Comparison of ENCODE assay signal across 17 cellular contexts in the genomic region with DNA sequence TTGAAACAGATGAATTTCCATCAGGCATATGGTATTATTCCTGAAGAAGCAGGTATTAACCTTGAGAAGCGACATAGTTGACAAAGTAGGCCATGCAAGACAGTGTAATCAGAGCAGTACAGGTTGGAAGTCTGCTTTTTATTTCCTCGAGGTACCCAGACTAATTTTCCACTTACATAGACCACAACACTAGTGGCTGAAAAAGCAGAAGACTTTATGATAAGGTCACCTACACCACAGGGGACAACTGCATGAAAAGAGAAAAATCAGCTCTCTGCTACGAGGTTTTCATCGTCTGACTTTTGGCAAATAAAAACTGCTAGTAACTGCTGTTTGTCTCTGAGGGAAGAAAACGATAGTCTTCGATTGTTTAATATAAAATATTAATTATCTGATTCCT.
DNase-seq lines count a peak whose midpoint lies in the region; ATAC-seq and TF ChIP-seq lines count a peak whose summit lies in the region.
"Had no signal": no experiment of that assay in that cellular context is flagged by ENCODE, and none has a peak within 500 bp of the region (broad histone marks: within the 10 kb centered on the region; RNA-seq: fewer than 3 reads in every experiment).

No MANE protein-coding gene starts in this region.

- no peak overlapping the region for H3K4me3 Mint-ChIP-seq in activated T-cell treated with anti-CD3 and anti-CD28 coated beads, Interleukin-2, amount 50 U/mL, for 4 hours
- H3K4me3 Mint-ChIP-seq: activated CD4-positive, alpha-beta T cell treated with anti-CD3 and anti-CD28 coated beads, Interleukin-2, amount 10 ng/mL, durations not matched to agents 7 days and 5 days; neural progenitor cell; stimulated activated effector memory CD8-positive, alpha-beta T cell treated with anti-CD3 and anti-CD28 coated beads, Interleukin-12 subunit alpha, Interleukin-12 subunit beta, amount 100 ng/mL, for 72 hours had no signal

- no peak for TF ChIP-seq CTCF in GM12865 (IDR thresholded peaks at IDR 0.05; ENCODE audit: insufficient read depth, low read depth, low read length, missing control alignments)

- ATAC-seq in GM19452 (IDR thresholded peaks at IDR 0.05; ENCODE audit: unreplicated experiment) = peak; percentile 30
- peak; percentile 28 for ATAC-seq in HG03432 (IDR thresholded peaks at IDR 0.05; ENCODE audit: unreplicated experiment)
- no peak for ATAC-seq in HG03565 (IDR thresholded peaks at IDR 0.05; ENCODE audit: unreplicated experiment)
- no peak for ATAC-seq in activated T-cell treated with anti-CD3 and anti-CD28 coated beads, Interleukin-2, amount 50 U/mL, for 4 hours
- ATAC-seq: HepG2; stimulated activated effector memory CD8-positive, alpha-beta T cell treated with anti-CD3 and anti-CD28 coated beads, Interleukin-12 subunit alpha, Interleukin-12 subunit beta, amount 100 ng/mL, for 72 hours had no signal

- H3K4me3 ChIP-seq in GM12865 (ENCODE audit: low read depth, low read length) = no peak overlapping the region
- H3K4me3 ChIP-seq: BLaER1 treated with 17β-estradiol and CSF1 and Interleukin-3, amounts not matched to agents 10 nM and 100 nM; neural progenitor cell had no signal

- H3K27me3 Mint-ChIP-seq in activated T-cell treated with anti-CD3 and anti-CD28 coated beads, Interleukin-2, amount 50 U/mL, for 4 hours (ENCODE audit: low read depth) = no peaks in the 10 kb centered on the region
- H3K27me3 Mint-ChIP-seq: activated CD4-positive, alpha-beta T cell treated with anti-CD3 and anti-CD28 coated beads, Interleukin-2, amount 10 ng/mL, durations not matched to agents 7 days and 5 days; progenitor cell of endocrine pancreas had no signal

- DNase-seq in GM12865 (ENCODE audit: low read depth) (peak; percentile 3), SK-N-DZ (ENCODE audit: low spot score) (peak; percentile 73), T-helper 2 cell (no peak)
- DNase-seq in activated CD4-positive, alpha-beta T cell treated with anti-CD3 and anti-CD28 coated beads for 48 hours = no peak
- DNase-seq in activated T-cell treated with anti-CD3 and anti-CD28 coated beads, Interleukin-2, amount 50 U/mL, for 4 hours = no peak
- DNase-seq: activated CD4-positive, alpha-beta T cell treated with anti-CD3 and anti-CD28 coated beads, Interleukin-2, amount 10 ng/mL, durations not matched to agents 7 days and 5 days; activated effector memory CD4-positive, alpha-beta T cell treated with Interleukin-2 at 50 U/mL for 16 hours; Calu3; head of caudate nucleus had no signal

- H3K36me3 Mint-ChIP-seq in activated T-cell treated with anti-CD3 and anti-CD28 coated beads, Interleukin-2, amount 50 U/mL, for 4 hours (ENCODE audit: insufficient read depth) = no peaks in the 10 kb centered on the region
- H3K36me3 Mint-ChIP-seq: neural progenitor cell; stimulated activated effector memory CD8-positive, alpha-beta T cell treated with anti-CD3 and anti-CD28 coated beads, Interleukin-12 subunit alpha, Interleukin-12 subunit beta, amount 100 ng/mL, for 72 hours had no signal

- no peaks in the 10 kb centered on the region for H3K4me1 Mint-ChIP-seq in activated T-cell treated with anti-CD3 and anti-CD28 coated beads, Interleukin-2, amount 50 U/mL, for 4 hours (ENCODE audit: low read depth)
- H3K4me1 Mint-ChIP-seq: activated CD4-positive, alpha-beta T cell treated with anti-CD3 and anti-CD28 coated beads, Interleukin-2, amount 10 ng/mL, durations not matched to agents 7 days and 5 days; neural progenitor cell; stimulated activated effector memory CD8-positive, alpha-beta T cell treated with anti-CD3 and anti-CD28 coated beads, Interleukin-12 subunit alpha, Interleukin-12 subunit beta, amount 100 ng/mL, for 72 hours had no signal

- H3K9me3 Mint-ChIP-seq in activated T-cell treated with anti-CD3 and anti-CD28 coated beads, Interleukin-2, amount 50 U/mL, for 4 hours = peaks cover 3% of the 10 kb centered on the region

Comparison
In these comparisons a context has a peak if more than half of its experiments do, and no peak if none do; other contexts are left out.
1. DNase-seq: peak in GM12865 (single experiment) and SK-N-DZ (single experiment); none in T-helper 2 cell (0 of 5), activated CD4-positive, alpha-beta T cell treated with anti-CD3 and anti-CD28 coated beads for 48 hours (single experiment) and activated T-cell treated with anti-CD3 and anti-CD28 coated beads, Interleukin-2, amount 50 U/mL, for 4 hours (single experiment).
2. ATAC-seq: peak in GM19452 (single experiment) and HG03432 (single experiment); none in HG03565 (single experiment) and activated T-cell treated with anti-CD3 and anti-CD28 coated beads, Interleukin-2, amount 50 U/mL, for 4 hours (0 of 2).